16 cellular contexts compared by ENCODE assay signal in genomic region chr19:45742969-45743368, GRCh38. TPM values are rescaled to one million over a fixed set of nuclear protein-coding genes. Genes with fewer than 3 reads are reported as not detected.
DNase-seq lines count a peak whose midpoint lies in the region; ATAC-seq, FAIRE-seq and TF ChIP-seq lines count a peak whose summit lies in the region.
"Had no signal": no experiment of that assay in that cellular context is flagged by ENCODE, and none has a peak within 500 bp of the region (broad histone marks: within the 10 kb centered on the region; RNA-seq: fewer than 3 reads in every experiment).

No MANE protein-coding gene starts in this region.

- H3K9me3 ChIP-seq in A549 (no peaks in the 10 kb centered on the region), endodermal cell (ENCODE audit: control insufficient read depth, low read length) (no peaks in the 10 kb centered on the region)
- H3K9me3 ChIP-seq: BLaER1 had no signal

- WGBS in A549 (ENCODE audit: missing lambda C conversion rate): 53% methylated on average over 4 of the region's 4 CpGs
- WGBS in endodermal cell (ENCODE audit: insufficient coverage in 1 of 2, insufficient read length in 1 of 2), 2 experiments: 70 to 82% methylated on average over 2 to 3 of the region's 4 CpGs

- H3K27ac ChIP-seq in A549: no peak overlapping the region
- no peak overlapping the region for H3K27ac ChIP-seq in endodermal cell (ENCODE audit: low read depth, low read length)
- H3K27ac ChIP-seq: BLaER1 had no signal

- no peak for TF ChIP-seq EP300 in A549 (IDR thresholded peaks at IDR 0.05)

- no peak for TF ChIP-seq RAD21 in A549 (conservative IDR thresholded peaks at IDR 0.05 in 1 of 2, IDR thresholded peaks at IDR 0.05 in 1 of 2)

- no peak for TF ChIP-seq POLR2A in A549 (IDR thresholded peaks at IDR 0.05; ENCODE audit: low read length)

- H3K36me3 Mint-ChIP-seq in endodermal cell (ENCODE audit: low read depth): no peaks in the 10 kb centered on the region
- H3K36me3 Mint-ChIP-seq: CD8-positive, alpha-beta T cell had no signal

- peaks cover 4% of the 10 kb centered on the region for H3K27me3 Mint-ChIP-seq in endodermal cell (ENCODE audit: insufficient read depth)

- DNase-seq in A549 (ENCODE audit: low read depth in 1 of 2, low spot score in 1 of 2): no peak
- peak; percentile 96 for DNase-seq in LNCaP clone FGC (ENCODE audit: low read depth)
- no peak for DNase-seq in endodermal cell
- DNase-seq in A172 (ENCODE audit: low spot score): no peak
- no peak for DNase-seq in HPDE6-E6E7 (ENCODE audit: extremely low spot score)
- DNase-seq: Calu3; CD8-positive, alpha-beta T cell; DMS79 treated with DMSO at 0.1 percent for 48 hours; GF-D8; H9 had no signal

- CTCF ChIA-PET in A549 (lab: Yijun Ruan, JAX): interaction anchor here (1.0 to 9.5 kb wide), 8 partner anchors 9 to 121 kb away, joined by 3 to 68 read pairs (median 4); partner anchors contain the start of genes FBXO46, FOXA3, QPCTL and SIX5

- POLR2A ChIA-PET in A549 (lab: Yijun Ruan, JAX): no interaction called here

- FAIRE-seq in A549 (lab: Jason Lieb, UNC): no peak
- FAIRE-seq: H1 had no signal

- no peaks in the 10 kb centered on the region for H3K9me3 Mint-ChIP-seq in endodermal cell
- H3K9me3 Mint-ChIP-seq: CD8-positive, alpha-beta T cell; H9 had no signal

- H3K4me3 ChIP-seq in A549: no peak overlapping the region
- no peak overlapping the region for H3K4me3 ChIP-seq in LNCaP clone FGC (ENCODE audit: low read depth, low read length)
- no peak overlapping the region for H3K4me3 ChIP-seq in endodermal cell (ENCODE audit: low read length)
- H3K4me3 ChIP-seq: BLaER1 had no signal

- ATAC-seq in A549 (peak; percentile 20 to 38; a peak in 3 of 6 replicates), HG03025 (IDR thresholded peaks at IDR 0.05; ENCODE audit: low FRiP score, unreplicated experiment) (no peak)
- ATAC-seq: CD8-positive, alpha-beta T cell had no signal

- H3K27me3 ChIP-seq in endodermal cell (ENCODE audit: control insufficient read depth, insufficient read depth, low read length, poor library complexity, severe bottlenecking): no peaks in the 10 kb centered on the region
- H3K27me3 ChIP-seq: BLaER1 had no signal

- TF ChIP-seq CTCF in A549 (IDR thresholded peaks at IDR 0.05) (no peak), LNCaP clone FGC (IDR thresholded peaks at IDR 0.05; ENCODE audit: control insufficient read depth, extremely low read depth, insufficient read depth) (no peak), endodermal cell (conservative IDR thresholded peaks at IDR 0.05) (no peak)

- H3K36me3 ChIP-seq in endodermal cell (ENCODE audit: control insufficient read depth, insufficient read depth, low read length): no peaks in the 10 kb centered on the region
- H3K36me3 ChIP-seq: BLaER1 had no signal

- H3K4me3 Mint-ChIP-seq in endodermal cell: no peak overlapping the region
- H3K4me3 Mint-ChIP-seq: CD8-positive, alpha-beta T cell; H9 had no signal

- H3K9ac ChIP-seq in endodermal cell (ENCODE audit: extremely low read depth, low read length, poor library complexity, severe bottlenecking): no peak overlapping the region
- H3K9ac ChIP-seq: BLaER1 had no signal

- H3K4me1 ChIP-seq in A549 (no peaks in the 10 kb centered on the region), endodermal cell (ENCODE audit: control insufficient read depth, insufficient read depth, low read length) (no peaks in the 10 kb centered on the region)
- H3K4me1 ChIP-seq: BLaER1 had no signal

- no peak overlapping the region for H3K4me2 ChIP-seq in A549
- H3K4me2 ChIP-seq: BLaER1 had no signal

- no peaks in the 10 kb centered on the region for H3K4me1 Mint-ChIP-seq in endodermal cell

- peak overlapping the region; percentile 8 for H3K27ac Mint-ChIP-seq in endodermal cell
- H3K27ac Mint-ChIP-seq: CD8-positive, alpha-beta T cell had no signal

TF ChIP-seq in A549, 52 proteins besides CTCF, POLR2A, EP300 and RAD21 (continues in another document):
- TF ChIP-seq E2F6 (IDR thresholded peaks at IDR 0.05; ENCODE audit: borderline replicate concordance, low read depth) (no peak), CEBPB (IDR thresholded peaks at IDR 0.05) (no peak), MAX (IDR thresholded peaks at IDR 0.05) (no peak), PBX3 (IDR thresholded peaks at IDR 0.05) (no peak), GATA3 (IDR thresholded peaks at IDR 0.05; ENCODE audit: borderline replicate concordance) (no peak), USF2 (IDR thresholded peaks at IDR 0.05) (no peak), RCOR1 (IDR thresholded peaks at IDR 0.05; ENCODE audit: low read depth, low read length) (no peak)

RNA-seq across cellular contexts. Expression of gene MEIOSIN, which starts 9.7 kb away (rescaled TPM):
- 0.05 TPM in 1 of 2 replicates, not detected in the other for polyA plus RNA-seq in A549 (2011; rRNA removed)
- polyA plus RNA-seq in A549 (2012; cell fraction: cytosol; rRNA removed): 0.09 and 0.10 TPM in 2 replicates
- 0.06 and 0.16 TPM in 2 replicates for polyA plus RNA-seq in A549 (2012; cell fraction: nucleus; rRNA removed)
- 0.04 TPM in 1 of 3 replicates, not detected in the others for polyA plus RNA-seq in A549 (2017; fragmentation: RNase III; extraction: RNeasy Plus Mini Kit Qiagen cat#74134 plus additional on column Dnase treatment)
- polyA minus RNA-seq in A549 (2011; rRNA and poly(A)+ RNA removed): not detected in 2 replicates
- total RNA-seq in endodermal cell: not detected
- not detected for polyA plus RNA-seq in endodermal cell (2013, experiment 1 of 2)
- not detected for polyA plus RNA-seq in endodermal cell (2013, experiment 2 of 2)
- total RNA-seq in A172 (2014; rRNA removed; shearing (Covaris generic)): not detected in 2 replicates
- total RNA-seq: A673; Calu3; CD8-positive, alpha-beta T cell; H1; H9; HT-29 had no signal
- polyA plus RNA-seq: AG04450 had no signal

RNA-seq across cellular contexts. Expression of gene FBXO46, which starts 12.3 kb away (rescaled TPM):
- polyA plus RNA-seq in A549 (2011; rRNA removed) (4.9 and 6.9 TPM in 2 replicates), A549 (2017; fragmentation: RNase III; extraction: RNeasy Plus Mini Kit Qiagen cat#74134 plus additional on column Dnase treatment) (10.9 to 12.7 TPM (median 11.5 TPM) in 3 replicates)
- polyA plus RNA-seq in A549 (2012; cell fraction: cytosol; rRNA removed): 10.4 and 14.6 TPM in 2 replicates
- polyA plus RNA-seq in A549 (2012; cell fraction: nucleus; rRNA removed): 42.9 and 66.6 TPM in 2 replicates
- polyA minus RNA-seq in A549 (2011; rRNA and poly(A)+ RNA removed): 3.2 and 5.2 TPM in 2 replicates
- total RNA-seq in endodermal cell: 10 to 100 TPM; 36.5 to 42.8 TPM
- 17.2 TPM for polyA plus RNA-seq in endodermal cell (2013, experiment 1 of 2)
- polyA plus RNA-seq in endodermal cell (2013, experiment 2 of 2): 15.6 TPM
- 2.4 and 3.0 TPM in 2 replicates for total RNA-seq in A172 (2014; rRNA removed; shearing (Covaris generic))

RNA-seq across cellular contexts. Expression of gene SIX5, which starts 26.1 kb away (rescaled TPM):
- 8.9 and 10.0 TPM in 2 replicates for polyA plus RNA-seq in A549 (2011; rRNA removed)
- 19.5 and 28.5 TPM in 2 replicates for polyA plus RNA-seq in A549 (2012; cell fraction: cytosol; rRNA removed)
- polyA plus RNA-seq in A549 (2012; cell fraction: nucleus; rRNA removed): 52.4 and 77.1 TPM in 2 replicates
- 19.6 to 24.7 TPM (median 24.7 TPM) in 3 replicates for polyA plus RNA-seq in A549 (2017; fragmentation: RNase III; extraction: RNeasy Plus Mini Kit Qiagen cat#74134 plus additional on column Dnase treatment)
- 7.9 and 11.3 TPM in 2 replicates for polyA minus RNA-seq in A549 (2011; rRNA and poly(A)+ RNA removed)
- 10 to 100 TPM; 41.6 to 46.4 TPM for total RNA-seq in endodermal cell
- 38.7 TPM for polyA plus RNA-seq in endodermal cell (2013, experiment 1 of 2)
- 33.4 TPM for polyA plus RNA-seq in endodermal cell (2013, experiment 2 of 2)
- total RNA-seq in A172 (2014; rRNA removed; shearing (Covaris generic)): 9.5 and 14.5 TPM in 2 replicates

RNA-seq across cellular contexts. Expression of gene DMPK, which starts 39.3 kb away (rescaled TPM):
- polyA plus RNA-seq in A549 (2011; rRNA removed) (12.5 and 21.6 TPM in 2 replicates), A549 (2017; fragmentation: RNase III; extraction: RNeasy Plus Mini Kit Qiagen cat#74134 plus additional on column Dnase treatment) (46.3 to 57.5 TPM (median 56.6 TPM) in 3 replicates)
- polyA plus RNA-seq in A549 (2012; cell fraction: cytosol; rRNA removed): 43.1 and 57.9 TPM in 2 replicates
- polyA plus RNA-seq in A549 (2012; cell fraction: nucleus; rRNA removed): 286 and 295 TPM in 2 replicates
- 8.8 and 9.1 TPM in 2 replicates for polyA minus RNA-seq in A549 (2011; rRNA and poly(A)+ RNA removed)
- 10 to 100 TPM; 58.8 to 75.9 TPM for total RNA-seq in endodermal cell
- 50.5 TPM for polyA plus RNA-seq in endodermal cell (2013, experiment 1 of 2)
- 46.7 TPM for polyA plus RNA-seq in endodermal cell (2013, experiment 2 of 2)
- 25.1 and 30.5 TPM in 2 replicates for total RNA-seq in A172 (2014; rRNA removed; shearing (Covaris generic))

RNA-seq across cellular contexts. Expression of gene DMWD, which starts 49.7 kb away (rescaled TPM):
- polyA plus RNA-seq in A549 (2011; rRNA removed) (17.1 and 17.5 TPM in 2 replicates), A549 (2017; fragmentation: RNase III; extraction: RNeasy Plus Mini Kit Qiagen cat#74134 plus additional on column Dnase treatment) (29.9 to 31.3 TPM (median 29.9 TPM) in 3 replicates)
- 28.8 and 39.5 TPM in 2 replicates for polyA plus RNA-seq in A549 (2012; cell fraction: cytosol; rRNA removed)
- polyA plus RNA-seq in A549 (2012; cell fraction: nucleus; rRNA removed): 74.3 and 105 TPM in 2 replicates
- polyA minus RNA-seq in A549 (2011; rRNA and poly(A)+ RNA removed): 34.6 and 43.7 TPM in 2 replicates
- total RNA-seq in endodermal cell: 10 to 100 TPM; 86.4 to 86.9 TPM
- 61.6 TPM for polyA plus RNA-seq in endodermal cell (2013, experiment 1 of 2)
- polyA plus RNA-seq in endodermal cell (2013, experiment 2 of 2): 53.9 TPM
- 14.8 and 27.0 TPM in 2 replicates for total RNA-seq in A172 (2014; rRNA removed; shearing (Covaris generic))
